Comparison of ENCODE assay signal across 13 cellular contexts in the genomic region with DNA sequence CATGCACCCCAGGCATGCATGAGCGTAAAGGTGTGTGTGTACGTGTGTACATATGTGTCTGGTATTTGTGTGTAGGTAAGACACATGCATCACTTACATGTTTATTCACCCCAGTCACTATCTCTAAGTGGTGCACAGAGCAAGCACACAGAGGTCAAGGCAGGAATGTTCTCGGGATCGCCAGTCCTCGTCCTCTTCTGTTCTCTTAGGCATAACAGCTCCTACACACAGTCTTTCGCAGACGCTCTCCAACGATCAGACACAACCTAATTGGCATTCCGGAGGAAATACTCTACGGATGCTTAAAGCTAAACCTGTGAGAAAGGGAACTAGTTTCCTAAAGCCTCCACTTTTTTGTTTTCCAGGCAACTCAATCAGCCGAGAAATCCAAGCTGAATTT.
DNase-seq lines count a peak whose midpoint lies in the region; ATAC-seq and TF ChIP-seq lines count a peak whose summit lies in the region.
"Had no signal": no experiment of that assay in that cellular context is flagged by ENCODE, and none has a peak within 500 bp of the region (broad histone marks: within the 10 kb centered on the region; RNA-seq: fewer than 3 reads in every experiment).

No MANE protein-coding gene starts in this region.

- H3K27me3 ChIP-seq in BLaER1 (no peaks in the 10 kb centered on the region), DND-41 (ENCODE audit: insufficient read depth, low read length, poor library complexity) (no peaks in the 10 kb centered on the region)

- H2AFZ ChIP-seq in DND-41 (ENCODE audit: low read depth, low read length) = no peak overlapping the region

- no peak overlapping the region for H3K27ac ChIP-seq in BLaER1
- peak overlapping the region; percentile 27; the same call in 1 of the 2 replicates for H3K27ac ChIP-seq in DND-41 (ENCODE audit: low read length)

- ATAC-seq in DND-41 (ENCODE audit: insufficient read depth, low read depth) (no peak), GM21528 (IDR thresholded peaks at IDR 0.05; ENCODE audit: low FRiP score, unreplicated experiment) (no peak)
- ATAC-seq: CD8-positive, alpha-beta T cell; HCT116 had no signal

- H3K4me1 ChIP-seq in BLaER1 (peaks cover 17% of the 10 kb centered on the region), DND-41 (ENCODE audit: insufficient read depth, low read length) (no peaks in the 10 kb centered on the region)

- H3K36me3 ChIP-seq in BLaER1 (no peaks in the 10 kb centered on the region), DND-41 (ENCODE audit: insufficient read depth, low read length) (peaks cover 92% of the 10 kb centered on the region)

- no peaks in the 10 kb centered on the region for H4K20me1 ChIP-seq in BLaER1
- 0 out of 2 replicates have a peak, but pooled peaks cover 4% of the 10 kb centered on the region for H4K20me1 ChIP-seq in DND-41 (ENCODE audit: insufficient read depth, low read length)

- peaks cover 32% of the 10 kb centered on the region for H3K79me2 ChIP-seq in DND-41 (ENCODE audit: insufficient read depth, low read length)

- DNase-seq in DND-41 (no peak), kidney tubule cell (ENCODE audit: low spot score) (peak; percentile 4), posterior vena cava (ENCODE audit: low spot score) (peak; percentile 10), NCI-H524 treated with DMSO at 0.1 percent for 48 hours (lab: John Stamatoyannopoulos, UW) (no peak), DMS79 treated with DMSO at 0.1 percent for 48 hours (lab: John Stamatoyannopoulos, UW) (no peak)
- DNase-seq: ACHN; CD8-positive, alpha-beta T cell; COR-L47; DMS153; GF-D8 had no signal

- H3K4me2 ChIP-seq in BLaER1 (peak overlapping the region; percentile 55), DND-41 (ENCODE audit: insufficient read depth, low read length) (no peak overlapping the region)

- intact Hi-C loops in posterior vena cava (cut with DNase I) = no loop called here

- TF ChIP-seq CTCF in DND-41 (IDR thresholded peaks at IDR 0.05; ENCODE audit: borderline replicate concordance, extremely low read depth, low read length, poor library complexity, severe bottlenecking) = no peak

- H3K9ac ChIP-seq in BLaER1 (no peak overlapping the region), DND-41 (ENCODE audit: low read depth, low read length) (no peak overlapping the region)

- peaks cover 13% of the 10 kb centered on the region for H3K9me3 ChIP-seq in BLaER1
- H3K9me3 ChIP-seq in DND-41 (ENCODE audit: insufficient read depth, low read length, severe bottlenecking) = no peaks in the 10 kb centered on the region

- H3K4me3 ChIP-seq in BLaER1 (no peak overlapping the region), DND-41 (ENCODE audit: low read depth in 1 of 2, low read length in 2 of 2) (no peak overlapping the region)

Comparison
In these comparisons a context has a peak if more than half of its experiments do, and no peak if none do; other contexts are left out.
1. DNase-seq: peak in kidney tubule cell (single experiment) and posterior vena cava (single experiment); none in DND-41 (single experiment), NCI-H524 treated with DMSO at 0.1 percent for 48 hours (single experiment) and DMS79 treated with DMSO at 0.1 percent for 48 hours (single experiment).